ENCODE assay signal across 28 cellular contexts in the genomic region with DNA sequence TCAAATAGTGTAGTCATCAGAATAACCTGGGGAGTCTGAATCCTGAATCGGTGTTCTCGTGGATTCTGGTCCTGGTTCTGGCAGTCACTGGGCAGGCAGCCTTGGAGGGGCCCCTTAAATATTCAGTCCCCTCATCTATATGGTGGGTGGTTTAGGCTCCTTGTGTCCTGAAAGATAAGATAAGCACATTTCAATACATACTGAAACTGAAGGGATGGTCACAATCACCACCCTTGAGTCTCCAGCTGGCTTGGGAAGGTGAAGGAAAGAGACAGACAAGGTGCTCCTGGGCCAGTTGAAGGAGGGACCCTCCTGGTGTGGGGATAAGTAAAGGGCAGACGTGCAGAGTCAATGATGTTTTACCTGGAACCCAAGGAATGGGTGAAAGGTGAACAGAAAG.
"Had no signal": no experiment of that assay in that cellular context is flagged by ENCODE, and none has a peak within 500 bp of the region (broad histone marks: within the 10 kb centered on the region; RNA-seq: fewer than 3 reads in every experiment).

No MANE protein-coding gene starts in this region.

- ATAC-seq: left colon; left lung; lower lobe of right lung; naive thymus-derived CD8-positive, alpha-beta T cell; sciatic nerve; stimulated activated naive B cell treated with anti-CD40 and anti-IgM and Interleukin-4, amounts not matched to agents 10 μg/mL and 1 μg/mL and 100 μg/mL, for 72 hours; stimulated activated naive CD8-positive, alpha-beta T cell treated with anti-CD3 and anti-CD28 coated beads, Interleukin-15, Interleukin-2, amounts not matched to agents 100 U/mL and 50 U/mL, for 24 hours; upper lobe of right lung had no signal

- H3K9me3 ChIP-seq: left lung, lower lobe of right lung, neutrophil, ovary, right atrium auricular region, stomach, testis, thyroid gland, transverse colon, upper lobe of right lung had no signal

- H3K36me3 ChIP-seq: left lung, lower lobe of right lung, neutrophil, ovary, right atrium auricular region, stomach, thyroid gland, transverse colon, upper lobe of right lung had no signal

- H3K27me3 ChIP-seq: neutrophil, ovary, right atrium auricular region, testis, thyroid gland, transverse colon, upper lobe of right lung had no signal

- H3K27ac ChIP-seq: left lung, lower lobe of right lung, neutrophil, ovary, right atrium auricular region, skin epidermis, stomach, testis, thyroid gland, transverse colon, upper lobe of right lung had no signal

- H3K4me1 ChIP-seq: left lung, lower lobe of right lung, testis, thyroid gland, upper lobe of right lung had no signal

- FAIRE-seq: islet of Langerhans, kidney, urothelium cell line had no signal

- DNase-seq: hypothalamus; immature natural killer cell; kidney; left colon; left lung; lower lobe of right lung; mammary epithelial cell; mesenchymal stem cell; naive thymus-derived CD8-positive, alpha-beta T cell; occipital lobe; ovary; stimulated activated CD4-positive, alpha-beta T cell treated with anti-CD3 and anti-CD28 coated beads, Interleukin-12 subunit alpha, Interleukin-12 subunit beta, amount 100 ng/mL, for 4 hours; stimulated activated CD4-positive, alpha-beta T cell treated with anti-CD3 and anti-CD28 coated beads, Interleukin-15, amount 100 ng/mL, for 24 hours; stimulated activated CD4-positive, alpha-beta T cell treated with anti-CD3 and anti-CD28 coated beads, Interleukin-2, amount 100 ng/mL, for 24 hours; stimulated activated CD4-positive, alpha-beta T cell treated with anti-CD3 and anti-CD28 coated beads, Interleukin-4, amount 100 ng/mL, for 1 hour; stimulated activated naive B cell treated with anti-CD40 and anti-IgM and Interleukin-4, amounts not matched to agents 10 μg/mL and 1 μg/mL and 100 μg/mL, for 72 hours; stimulated activated naive CD8-positive, alpha-beta T cell treated with anti-CD3 and anti-CD28 coated beads, Interleukin-15, Interleukin-2, amounts not matched to agents 100 U/mL and 50 U/mL, for 24 hours; stomach; testis; thyroid gland; transverse colon; upper lobe of right lung had no signal

- H3K4me3 ChIP-seq: left lung, lower lobe of right lung, ovary, right atrium auricular region, skin epidermis, stomach, testis, thyroid gland, transverse colon, upper lobe of right lung had no signal
